6 cellular contexts compared by ENCODE assay signal in genomic region chr7:99415513-99416127, GRCh38. TPM values are rescaled to one million over a fixed set of nuclear protein-coding genes. Genes with fewer than 3 reads are reported as not detected.
DNase-seq lines count a peak whose midpoint lies in the region; TF ChIP-seq lines count a peak whose summit lies in the region.
"Not testable (repeated sequence)": the region's sequence is repeated elsewhere in the genome, so short reads cannot be mapped to it uniquely, and the experiment has no call there.

No MANE protein-coding gene starts in this region.

- not testable (repeated sequence) for H3K4me1 ChIP-seq in MM.1S (ENCODE audit: low read length); SK-N-SH (ENCODE audit: control insufficient read depth in 1 of 2, insufficient read depth in 2 of 2, low read depth in 1 of 2, low read length in 1 of 2); mammary epithelial cell (ENCODE audit: insufficient read depth, low read length); smooth muscle cell (ENCODE audit: low read depth)

- peak; percentile 72 for TF ChIP-seq RAD21 in SK-N-SH (IDR thresholded peaks at IDR 0.05; ENCODE audit: low read length)

- dilution Hi-C loops in mammary epithelial cell (cut with HindIII; ENCODE audit: low sequenced_read_pairs) = not testable (repeated sequence)

- peak; percentile 87 for DNase-seq in DMS 273 (lab: John Stamatoyannopoulos, UW; ENCODE audit: unreplicated experiment)
- not testable (repeated sequence) for DNase-seq in MM.1S; SK-N-SH; smooth muscle cell (lab: John Stamatoyannopoulos, UW; ENCODE audit: unreplicated experiment)
- DNase-seq in mammary epithelial cell = peak; percentile 40
- DNase-seq in iris pigment epithelial cell (ENCODE audit: low read depth) = peak; percentile 49

- in situ Hi-C loops in mammary epithelial cell (cut with MboI; ENCODE audit: low sequenced_read_pairs in 2 of 2) = not testable (repeated sequence)

- peaks cover 13% of the 10 kb centered on the region for H3K36me3 ChIP-seq in MM.1S (replicated peaks; ENCODE audit: insufficient read depth, low read length)
- peaks cover 71 to 91% of the 10 kb centered on the region in 2 experiments for H3K36me3 ChIP-seq in SK-N-SH (replicated peaks in 1 of 2; ENCODE audit: control insufficient read depth in 1 of 2, insufficient read depth in 2 of 2, low read length in 1 of 2)
- H3K36me3 ChIP-seq in mammary epithelial cell (ENCODE audit: insufficient read depth, low read length) = peaks cover 54% of the 10 kb centered on the region
- H3K36me3 ChIP-seq in smooth muscle cell (ENCODE audit: low read depth) = peaks cover 19% of the 10 kb centered on the region

- intact Hi-C loops in mammary epithelial cell (cut with micrococcal nuclease) = loop anchor here (1.0 kb wide), 1 partner anchor 50 kb away; no protein-coding TSS in a partner anchor

- CTCF ChIA-PET in SK-N-SH (lab: Yijun Ruan, JAX) = interaction anchor here (0.6 to 2.2 kb wide), 12 partner anchors 8 to 375 kb away, joined by 3 to 10 read pairs (median 3); no protein-coding TSS in a partner anchor
- CTCF ChIA-PET in mammary epithelial cell (lab: Charles Lee; ENCODE audit: low non-redundant PET) = not testable (repeated sequence)

- H2AFZ ChIP-seq in MM.1S (ENCODE audit: low read length); SK-N-SH (ENCODE audit: low read depth); mammary epithelial cell (ENCODE audit: low read depth, low read length); smooth muscle cell (ENCODE audit: low read depth): not testable (repeated sequence)

- POLR2A ChIA-PET in SK-N-SH (lab: Yijun Ruan, JAX) = not testable (repeated sequence)

- H3K4me3 ChIP-seq in MM.1S (ENCODE audit: low read length); SK-N-SH (ENCODE audit: low read depth in 2 of 2, low read length in 1 of 2); mammary epithelial cell (replicated peaks in 1 of 3; ENCODE audit: insufficient read depth in 1 of 3, low read depth in 2 of 3, low read length in 3 of 3); smooth muscle cell: not testable (repeated sequence)

- H3K27me3 ChIP-seq in MM.1S (replicated peaks; ENCODE audit: insufficient read depth, low read length); SK-N-SH (ENCODE audit: insufficient read depth); mammary epithelial cell (ENCODE audit: insufficient read depth, low read length); smooth muscle cell (ENCODE audit: low read depth): not testable (repeated sequence)

- BruUV-seq in mammary epithelial cell (replicated peaks; lab: Mats Ljungman, UMichigan) = not testable (repeated sequence)

- H3K9me3 ChIP-seq in MM.1S (replicated peaks; ENCODE audit: insufficient read depth, low read length); SK-N-SH; mammary epithelial cell (replicated peaks; ENCODE audit: insufficient read depth, low read length); smooth muscle cell (replicated peaks; ENCODE audit: low read depth): not testable (repeated sequence)

- 43% methylated on average over 17 of the region's 17 CpGs for WGBS in SK-N-SH (ENCODE audit: low lambda C conversion rate)
- 51% methylated on average over 15 of the region's 17 CpGs for WGBS in mammary epithelial cell (ENCODE audit: low coverage, missing lambda C conversion rate)
- WGBS in smooth muscle cell (ENCODE audit: low lambda C conversion rate) = 72% methylated on average over 17 of the region's 17 CpGs

- H3F3A ChIP-seq in MM.1S (ENCODE audit: insufficient read depth, low read length); smooth muscle cell (ENCODE audit: low read depth): not testable (repeated sequence)
- peaks cover 30% of the 10 kb centered on the region for H3F3A ChIP-seq in SK-N-SH (replicated peaks; ENCODE audit: insufficient read depth)

- not testable (repeated sequence) for H3K4me2 ChIP-seq in MM.1S (ENCODE audit: low read depth, low read length); SK-N-SH; mammary epithelial cell (ENCODE audit: insufficient read depth, low read depth, low read length); smooth muscle cell

- peak; percentile 37 for TF ChIP-seq CTCF in MM.1S (IDR thresholded peaks at IDR 0.05; ENCODE audit: low read length)
- TF ChIP-seq CTCF in SK-N-SH (IDR thresholded peaks at IDR 0.05) = peak; percentile 78
- TF ChIP-seq CTCF in mammary epithelial cell (conservative IDR thresholded peaks at IDR 0.05 in 1 of 2, IDR thresholded peaks at IDR 0.05 in 1 of 2; ENCODE audit: extremely low read depth in 1 of 2, insufficient read depth in 1 of 2, low read depth in 1 of 2, low read length in 2 of 2) = peak; percentile 52 to 68
- TF ChIP-seq CTCF in smooth muscle cell (IDR thresholded peaks at IDR 0.05; ENCODE audit: borderline replicate concordance, insufficient read depth, poor library complexity, severe bottlenecking) = peak; percentile 57

- TF ChIP-seq EP300 in SK-N-SH (IDR thresholded peaks at IDR 0.05; ENCODE audit: borderline replicate concordance in 1 of 2, low read depth in 1 of 2, low read length in 1 of 2) = not testable (repeated sequence)

- not testable (repeated sequence) for H4K20me1 ChIP-seq in MM.1S (ENCODE audit: insufficient read depth, low read length); SK-N-SH (ENCODE audit: insufficient read depth); mammary epithelial cell (ENCODE audit: insufficient read depth, low read length)
- peaks cover 31% of the 10 kb centered on the region for H4K20me1 ChIP-seq in smooth muscle cell (ENCODE audit: low read depth)

- H3K79me2 ChIP-seq in MM.1S (ENCODE audit: low read length) (peaks cover 43% of the 10 kb centered on the region), SK-N-SH (ENCODE audit: insufficient read depth) (peaks cover 57% of the 10 kb centered on the region), mammary epithelial cell (ENCODE audit: insufficient read depth, low read length) (peaks cover 34% of the 10 kb centered on the region), smooth muscle cell (ENCODE audit: low read depth) (peaks cover 29% of the 10 kb centered on the region)

- H3K9me2 ChIP-seq in MM.1S (replicated peaks; ENCODE audit: insufficient read depth, low read length); SK-N-SH: not testable (repeated sequence)

- not testable (repeated sequence) for H3K9ac ChIP-seq in MM.1S (ENCODE audit: low read length); SK-N-SH; mammary epithelial cell (ENCODE audit: insufficient read depth, low read length); smooth muscle cell (ENCODE audit: low read depth)

- H3K27ac ChIP-seq in MM.1S (ENCODE audit: low read length); mammary epithelial cell (ENCODE audit: insufficient read depth, low read depth, low read length); smooth muscle cell (ENCODE audit: low read depth): not testable (repeated sequence)
- 0 out of 4 replicates have a peak overlapping the region, but pooled peaks of 1 of the 2 experiments have one; percentile 6 for H3K27ac ChIP-seq in SK-N-SH (ENCODE audit: low read depth in 2 of 2, low read length in 1 of 2)

TF ChIP-seq in SK-N-SH, 30 proteins besides CTCF, POLR2A, EP300 and RAD21:
- TF ChIP-seq SMC3 (IDR thresholded peaks at IDR 0.05; ENCODE audit: low read depth, low read length) = peak; percentile 55

RNA-seq across cellular contexts. Expression of gene BUD31, which starts 6.9 kb away (rescaled TPM):
- polyA plus RNA-seq in SK-N-SH (2012; rRNA removed) (124 and 162 TPM in 2 replicates), mammary epithelial cell (59.9 TPM), smooth muscle cell (222 and 249 TPM in 2 replicates)
- 146 and 187 TPM in 2 replicates for polyA plus RNA-seq in SK-N-SH (2012; cell fraction: cytosol; rRNA removed)
- 85.4 and 105 TPM in 2 replicates for polyA plus RNA-seq in SK-N-SH (2012; cell fraction: nucleus; rRNA removed)
- total RNA-seq in mammary epithelial cell (100 to 1,000 TPM in 1 of 2 donors, 10 to 100 TPM in 1; 52.3 to 140 TPM), smooth muscle cell (97.2 and 133 TPM in 2 replicates)
- 26.9 TPM for polyA minus RNA-seq in mammary epithelial cell

RNA-seq across cellular contexts. Expression of gene PDAP1, which starts 7.2 kb away (rescaled TPM):
- polyA plus RNA-seq in SK-N-SH (2012; rRNA removed) (296 and 389 TPM in 2 replicates), mammary epithelial cell (60.9 TPM), smooth muscle cell (77.3 and 82.1 TPM in 2 replicates)
- 589 and 668 TPM in 2 replicates for polyA plus RNA-seq in SK-N-SH (2012; cell fraction: cytosol; rRNA removed)
- polyA plus RNA-seq in SK-N-SH (2012; cell fraction: nucleus; rRNA removed) = 105 and 146 TPM in 2 replicates
- total RNA-seq in mammary epithelial cell (100 to 1,000 TPM in 1 of 2 donors, 10 to 100 TPM in 1; 23.0 to 182 TPM), smooth muscle cell (57.5 and 89.4 TPM in 2 replicates)
- polyA minus RNA-seq in mammary epithelial cell = 30.6 TPM

RNA-seq across cellular contexts. Expression of gene PTCD1, which starts 23.0 kb away (rescaled TPM):
- polyA plus RNA-seq in SK-N-SH (2012; rRNA removed) (7.4 and 8.2 TPM in 2 replicates), mammary epithelial cell (5.2 TPM), smooth muscle cell (4.5 and 6.6 TPM in 2 replicates)
- polyA plus RNA-seq in SK-N-SH (2012; cell fraction: cytosol; rRNA removed) = 2.7 and 3.3 TPM in 2 replicates
- 16.1 and 16.8 TPM in 2 replicates for polyA plus RNA-seq in SK-N-SH (2012; cell fraction: nucleus; rRNA removed)
- total RNA-seq in mammary epithelial cell (1 to 10 TPM; 7.0 to 7.2 TPM), smooth muscle cell (2.7 and 10.8 TPM in 2 replicates)
- 31.8 TPM for polyA minus RNA-seq in mammary epithelial cell

RNA-seq across cellular contexts. Expression of gene CPSF4, which starts 23.1 kb away (rescaled TPM):
- polyA plus RNA-seq in SK-N-SH (2012; rRNA removed) = 101 and 107 TPM in 2 replicates
- 41.3 and 58.6 TPM in 2 replicates for polyA plus RNA-seq in SK-N-SH (2012; cell fraction: cytosol; rRNA removed)
- 300 and 397 TPM in 2 replicates for polyA plus RNA-seq in SK-N-SH (2012; cell fraction: nucleus; rRNA removed)
- 100 to 1,000 TPM in 1 of 2 donors, 10 to 100 TPM in 1; 60.4 to 107 TPM for total RNA-seq in mammary epithelial cell
- 28.8 TPM for polyA plus RNA-seq in mammary epithelial cell
- polyA minus RNA-seq in mammary epithelial cell = 38.8 TPM
- total RNA-seq in smooth muscle cell = 23.6 and 27.1 TPM in 2 replicates
- 30.3 and 37.0 TPM in 2 replicates for polyA plus RNA-seq in smooth muscle cell

RNA-seq across cellular contexts. Expression of gene ARPC1B, which starts 41.1 kb away (rescaled TPM):
- polyA plus RNA-seq in SK-N-SH (2012; rRNA removed) = 549 and 836 TPM in 2 replicates
- polyA plus RNA-seq in SK-N-SH (2012; cell fraction: cytosol; rRNA removed) = 499 and 604 TPM in 2 replicates
- polyA plus RNA-seq in SK-N-SH (2012; cell fraction: nucleus; rRNA removed) = 368 and 467 TPM in 2 replicates
- 100 to 1,000 TPM; 196 to 228 TPM for total RNA-seq in mammary epithelial cell
- 547 TPM for polyA plus RNA-seq in mammary epithelial cell
- 215 TPM for polyA minus RNA-seq in mammary epithelial cell
- total RNA-seq in smooth muscle cell = 105 and 167 TPM in 2 replicates
- 204 and 225 TPM in 2 replicates for polyA plus RNA-seq in smooth muscle cell
